Comparison of ENCODE assay signal across 9 cellular contexts in genomic region chr4:27000820-27001219, GRCh38.
DNase-seq lines count a peak whose midpoint lies in the region; ATAC-seq and TF ChIP-seq lines count a peak whose summit lies in the region.
"Had no signal": no experiment of that assay in that cellular context is flagged by ENCODE, and none has a peak within 500 bp of the region (broad histone marks: within the 10 kb centered on the region; RNA-seq: fewer than 3 reads in every experiment).

No MANE protein-coding gene starts in this region.

- ATAC-seq in HG02852 (IDR thresholded peaks at IDR 0.05; ENCODE audit: unreplicated experiment) (peak; percentile 86), psoas muscle (no peak)

- H2AFZ ChIP-seq in SU-DHL-6 (ENCODE audit: low read depth, low read length, severe bottlenecking) (no peak overlapping the region), hepatocyte (no peak overlapping the region)
- H2AFZ ChIP-seq: parathyroid adenoma had no signal

- H4K20me1 ChIP-seq in SU-DHL-6 (ENCODE audit: low read depth, low read length) = no peaks in the 10 kb centered on the region
- no peaks in the 10 kb centered on the region for H4K20me1 ChIP-seq in hepatocyte (ENCODE audit: insufficient read depth, poor library complexity, severe bottlenecking)

- H3K9me3 ChIP-seq in SU-DHL-6 (ENCODE audit: insufficient read depth, low read length) (no peaks in the 10 kb centered on the region), psoas muscle (no peaks in the 10 kb centered on the region), hepatocyte (ENCODE audit: low read depth) (no peaks in the 10 kb centered on the region)

- H3K9me2 ChIP-seq in SU-DHL-6 (replicated peaks; ENCODE audit: insufficient read depth, low read length) (no peaks in the 10 kb centered on the region), hepatocyte (replicated peaks; ENCODE audit: insufficient read depth) (no peaks in the 10 kb centered on the region)

- no peaks in the 10 kb centered on the region for H3K27me3 Mint-ChIP-seq in activated CD4-positive, alpha-beta T cell treated with anti-CD3 and anti-CD28 coated beads, Interleukin-2, amount 10 ng/mL, durations not matched to agents 24 days and 14 days

- peak; percentile 70 for DNase-seq in activated CD4-positive, alpha-beta T cell treated with anti-CD3 and anti-CD28 coated beads, Interleukin-2, amount 10 ng/mL, durations not matched to agents 24 days and 14 days
- DNase-seq in activated CD4-positive, alpha-beta T cell treated with anti-CD3 and anti-CD28 coated beads, Interleukin-2, amount 50 U/mL, for 48 hours = no peak
- DNase-seq in psoas muscle = no peak
- no peak for DNase-seq in hepatocyte (ENCODE audit: low spot score)
- no peak for DNase-seq in hepatic stellate cell (ENCODE audit: low spot score)
- no peak for DNase-seq in superior temporal gyrus (ENCODE audit: extremely low spot score)

- peaks cover 30% of the 10 kb centered on the region for H3K79me2 ChIP-seq in SU-DHL-6 (ENCODE audit: insufficient read depth, low read length)
- no peaks in the 10 kb centered on the region for H3K79me2 ChIP-seq in hepatocyte
- H3K79me2 ChIP-seq: parathyroid adenoma had no signal

- H3K27ac ChIP-seq in SU-DHL-6 (ENCODE audit: low read depth, low read length) = peak overlapping the region; percentile 26
- H3K27ac ChIP-seq in psoas muscle = no peak overlapping the region
- no peak overlapping the region for H3K27ac ChIP-seq in hepatocyte
- H3K27ac ChIP-seq: parathyroid adenoma had no signal

- H3K36me3 Mint-ChIP-seq in activated CD4-positive, alpha-beta T cell treated with anti-CD3 and anti-CD28 coated beads, Interleukin-2, amount 10 ng/mL, durations not matched to agents 24 days and 14 days (ENCODE audit: low read depth) = peaks cover 34% of the 10 kb centered on the region

- no peak overlapping the region for H3K4me3 Mint-ChIP-seq in activated CD4-positive, alpha-beta T cell treated with anti-CD3 and anti-CD28 coated beads, Interleukin-2, amount 10 ng/mL, durations not matched to agents 24 days and 14 days

- TF ChIP-seq CTCF in SU-DHL-6 (IDR thresholded peaks at IDR 0.05; ENCODE audit: insufficient read depth, low read length, poor library complexity, severe bottlenecking) (no peak), psoas muscle (IDR thresholded peaks at IDR 0.05) (peak; percentile 11), hepatocyte (IDR thresholded peaks at IDR 0.05; ENCODE audit: poor library complexity) (no peak)

- H3K4me1 ChIP-seq in psoas muscle (no peaks in the 10 kb centered on the region), hepatocyte (ENCODE audit: insufficient read depth) (peaks cover 8% of the 10 kb centered on the region)
- H3K4me1 ChIP-seq: parathyroid adenoma had no signal

- H3K27ac Mint-ChIP-seq in activated CD4-positive, alpha-beta T cell treated with anti-CD3 and anti-CD28 coated beads, Interleukin-2, amount 10 ng/mL, durations not matched to agents 24 days and 14 days = no peak overlapping the region

- H3K9ac ChIP-seq in SU-DHL-6 (ENCODE audit: low read length) = no peak overlapping the region
- H3K9ac ChIP-seq: parathyroid adenoma had no signal

- H3K4me1 Mint-ChIP-seq in activated CD4-positive, alpha-beta T cell treated with anti-CD3 and anti-CD28 coated beads, Interleukin-2, amount 10 ng/mL, durations not matched to agents 24 days and 14 days = peaks cover 36% of the 10 kb centered on the region

- H3K4me3 ChIP-seq in SU-DHL-6 (ENCODE audit: insufficient read depth, low read length, poor library complexity, severe bottlenecking) (no peak overlapping the region), psoas muscle (no peak overlapping the region), hepatocyte (no peak overlapping the region)

- peaks cover 36% of the 10 kb centered on the region for H3F3A ChIP-seq in SU-DHL-6 (ENCODE audit: insufficient read depth)

- H3K36me3 ChIP-seq in SU-DHL-6 (ENCODE audit: low read length) (peaks cover 30% of the 10 kb centered on the region), psoas muscle (ENCODE audit: insufficient read depth in 1 of 2, low read depth in 1 of 2) (peaks cover 0 to 18% of the 10 kb centered on the region in 2 donors), hepatocyte (replicated peaks; ENCODE audit: insufficient read depth, low read depth) (no peaks in the 10 kb centered on the region)

- intact Hi-C loops in activated CD4-positive, alpha-beta T cell treated with anti-CD3 and anti-CD28 coated beads, Interleukin-2, amount 10 ng/mL, durations not matched to agents 24 days and 14 days (cut with micrococcal nuclease) = loop anchor here (5.0 to 10.0 kb wide), 4 partner anchors 94 to 1086 kb away; partner anchors contain the start of genes SMIM20 and TBC1D19
- intact Hi-C loops in psoas muscle (cut with DNase I) = loop anchor here (10.0 kb wide), 2 partner anchors 206 to 216 kb away; no protein-coding TSS in a partner anchor

- 72 to 89% (median 74%) methylated on average over 1 of the region's 1 CpG for WGBS in psoas muscle, 3 donors
- 90% methylated on average over 1 of the region's 1 CpG for WGBS in hepatocyte (ENCODE audit: low lambda C conversion rate, missing lambda C conversion rate)

- H3K9me3 Mint-ChIP-seq in activated CD4-positive, alpha-beta T cell treated with anti-CD3 and anti-CD28 coated beads, Interleukin-2, amount 10 ng/mL, durations not matched to agents 24 days and 14 days = no peaks in the 10 kb centered on the region

- H3K4me2 ChIP-seq in SU-DHL-6 (ENCODE audit: low read depth, low read length, poor library complexity, severe bottlenecking) (no peak overlapping the region), hepatocyte (no peak overlapping the region)

- H3K27me3 ChIP-seq in SU-DHL-6 (ENCODE audit: low read length) (no peaks in the 10 kb centered on the region), psoas muscle (ENCODE audit: insufficient read depth in 3 of 3, low read length in 2 of 3) (no peaks in the 10 kb centered on the region), hepatocyte (no peaks in the 10 kb centered on the region)
